Comparison of ENCODE assay signal across 18 cellular contexts in the genomic region with DNA sequence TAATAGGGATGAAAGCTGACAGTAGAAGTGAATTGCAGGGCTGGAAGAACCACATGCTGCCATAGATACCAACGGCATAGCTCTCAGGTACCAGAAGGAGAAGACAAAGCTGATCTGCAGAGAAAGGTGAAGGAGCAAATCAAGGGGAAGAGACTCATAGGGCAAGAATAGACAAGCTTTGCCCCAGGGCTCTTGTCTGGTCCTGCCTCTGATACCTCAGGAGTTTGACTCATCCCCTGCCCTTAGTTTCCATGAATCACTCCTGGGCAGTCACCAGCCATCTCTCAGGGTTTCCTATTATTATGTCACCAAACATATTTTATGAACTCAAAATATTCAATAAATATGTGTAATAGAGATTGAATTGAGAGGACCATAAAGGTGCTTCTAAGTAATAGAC.
A peak's percentile ranks its signal among the peaks of the same experiment; 100 is the strongest.
DNase-seq lines count a peak whose midpoint lies in the region; ATAC-seq and TF ChIP-seq lines count a peak whose summit lies in the region.
"Had no signal": no experiment of that assay in that cellular context is flagged by ENCODE, and none has a peak within 500 bp of the region (broad histone marks: within the 10 kb centered on the region; RNA-seq: fewer than 3 reads in every experiment).

No MANE protein-coding gene starts in this region.

- H3K4me2 ChIP-seq in mammary epithelial cell (ENCODE audit: insufficient read depth, low read depth, low read length) (peak overlapping the region; percentile 9), osteoblast (ENCODE audit: insufficient read depth, low read length) (no peak overlapping the region)
- H3K4me2 ChIP-seq: A549; BLaER1 treated with 17β-estradiol and CSF1 and Interleukin-3, amounts not matched to agents 10 nM and 100 nM; SK-N-SH had no signal

- H3K27me3 ChIP-seq in mammary epithelial cell (ENCODE audit: insufficient read depth, low read length): no peaks in the 10 kb centered on the region
- no peaks in the 10 kb centered on the region for H3K27me3 ChIP-seq in osteoblast (ENCODE audit: insufficient read depth, low read length)
- H3K27me3 ChIP-seq: BLaER1 treated with 17β-estradiol and CSF1 and Interleukin-3, amounts not matched to agents 10 nM and 100 nM had no signal

- H3K27ac Mint-ChIP-seq in glutamatergic neuron (ENCODE audit: unreplicated experiment): no peak overlapping the region
- H3K27ac Mint-ChIP-seq: CD8-positive, alpha-beta memory T cell; IgD-negative memory B cell had no signal

- H3K9me3 Mint-ChIP-seq in glutamatergic neuron (ENCODE audit: unreplicated experiment): no peaks in the 10 kb centered on the region

- peak overlapping the region; percentile 27 for H3K27ac ChIP-seq in mammary epithelial cell (ENCODE audit: insufficient read depth, low read depth, low read length)
- H3K27ac ChIP-seq in osteoblast (ENCODE audit: low read depth, low read length): no peak overlapping the region
- H3K27ac ChIP-seq: A549; BLaER1 treated with 17β-estradiol and CSF1 and Interleukin-3, amounts not matched to agents 10 nM and 100 nM had no signal

- ATAC-seq in GM18861 (IDR thresholded peaks at IDR 0.05; ENCODE audit: unreplicated experiment): no peak
- ATAC-seq: A549 had no signal

- in situ Hi-C loops in mammary epithelial cell (cut with MboI; ENCODE audit: low sequenced_read_pairs in 2 of 2): no loop called here

- H4K20me1 ChIP-seq in mammary epithelial cell (ENCODE audit: insufficient read depth, low read length): no peaks in the 10 kb centered on the region
- no peaks in the 10 kb centered on the region for H4K20me1 ChIP-seq in osteoblast (ENCODE audit: insufficient read depth, low read length)
- H4K20me1 ChIP-seq: BLaER1 treated with 17β-estradiol and CSF1 and Interleukin-3, amounts not matched to agents 10 nM and 100 nM had no signal

- peaks cover 2% of the 10 kb centered on the region for H3K27me3 Mint-ChIP-seq in glutamatergic neuron (ENCODE audit: unreplicated experiment)
- H3K27me3 Mint-ChIP-seq: IgD-negative memory B cell had no signal

- 0% methylated on average over 1 of the region's 1 CpG for WGBS in mammary epithelial cell (ENCODE audit: low coverage, missing lambda C conversion rate)

- H3K36me3 ChIP-seq in mammary epithelial cell (ENCODE audit: insufficient read depth, low read length) (no peaks in the 10 kb centered on the region), osteoblast (ENCODE audit: insufficient read depth, low read length) (no peaks in the 10 kb centered on the region)
- H3K36me3 ChIP-seq: BLaER1 treated with 17β-estradiol and CSF1 and Interleukin-3, amounts not matched to agents 10 nM and 100 nM had no signal

- BruUV-seq in mammary epithelial cell (replicated peaks; lab: Mats Ljungman, UMichigan): no TSS peak

- H3K4me3 ChIP-seq in mammary epithelial cell (replicated peaks in 1 of 3; ENCODE audit: insufficient read depth in 1 of 3, low read depth in 2 of 3, low read length in 3 of 3) (no peak overlapping the region), osteoblast (ENCODE audit: insufficient read depth, low read length) (no peak overlapping the region)
- H3K4me3 ChIP-seq: A549; BLaER1 treated with 17β-estradiol and CSF1 and Interleukin-3, amounts not matched to agents 10 nM and 100 nM had no signal

- no peak for TF ChIP-seq CTCF in mammary epithelial cell (conservative IDR thresholded peaks at IDR 0.05 in 1 of 2, IDR thresholded peaks at IDR 0.05 in 1 of 2; ENCODE audit: extremely low read depth in 1 of 2, insufficient read depth in 1 of 2, low read depth in 1 of 2, low read length in 2 of 2)
- no peak for TF ChIP-seq CTCF in osteoblast (IDR thresholded peaks at IDR 0.05; ENCODE audit: extremely low read depth, low read depth, low read length)
- TF ChIP-seq CTCF in glutamatergic neuron (IDR thresholded peaks at IDR 0.05; ENCODE audit: partially characterized antibody, unreplicated experiment): no peak

- H3K4me1 ChIP-seq in mammary epithelial cell (ENCODE audit: insufficient read depth, low read length) (peaks cover 12% of the 10 kb centered on the region), osteoblast (ENCODE audit: insufficient read depth, low read length) (no peaks in the 10 kb centered on the region)
- H3K4me1 ChIP-seq: A549; BLaER1 treated with 17β-estradiol and CSF1 and Interleukin-3, amounts not matched to agents 10 nM and 100 nM had no signal

- CTCF ChIA-PET in mammary epithelial cell (lab: Charles Lee; ENCODE audit: low non-redundant PET): interaction anchor here (0.6 kb wide), 1 partner anchor 109 kb away, joined by 3 read pairs; no protein-coding TSS in a partner anchor

- no peaks in the 10 kb centered on the region for H3K4me1 Mint-ChIP-seq in glutamatergic neuron (ENCODE audit: low read depth, unreplicated experiment)
- H3K4me1 Mint-ChIP-seq: CD8-positive, alpha-beta memory T cell; IgD-negative memory B cell had no signal

- H3K9ac ChIP-seq in mammary epithelial cell (ENCODE audit: insufficient read depth, low read length): no peak overlapping the region
- H3K9ac ChIP-seq: BLaER1 treated with 17β-estradiol and CSF1 and Interleukin-3, amounts not matched to agents 10 nM and 100 nM; SK-N-SH had no signal

- no peaks in the 10 kb centered on the region for H3K36me3 Mint-ChIP-seq in glutamatergic neuron (ENCODE audit: unreplicated experiment)
- H3K36me3 Mint-ChIP-seq: CD8-positive, alpha-beta memory T cell; IgD-negative memory B cell had no signal

- H3K79me2 ChIP-seq in mammary epithelial cell (ENCODE audit: insufficient read depth, low read length): no peaks in the 10 kb centered on the region
- H3K79me2 ChIP-seq in osteoblast (ENCODE audit: insufficient read depth, low read length): no peaks in the 10 kb centered on the region

- no peak overlapping the region for H3K4me3 Mint-ChIP-seq in glutamatergic neuron (ENCODE audit: unreplicated experiment)
- H3K4me3 Mint-ChIP-seq: CD8-positive, alpha-beta memory T cell; IgD-negative memory B cell had no signal

- intact Hi-C loops in mammary epithelial cell (cut with micrococcal nuclease): no loop called here

- dilution Hi-C loops in mammary epithelial cell (cut with HindIII; ENCODE audit: low sequenced_read_pairs): no loop called here

- no peak overlapping the region for H2AFZ ChIP-seq in mammary epithelial cell (ENCODE audit: low read depth, low read length)
- H2AFZ ChIP-seq in osteoblast (ENCODE audit: low read length): no peak overlapping the region

- no peaks in the 10 kb centered on the region for H3K9me3 ChIP-seq in mammary epithelial cell (replicated peaks; ENCODE audit: insufficient read depth, low read length)
- no peaks in the 10 kb centered on the region for H3K9me3 ChIP-seq in osteoblast (ENCODE audit: low read depth, low read length)
- H3K9me3 ChIP-seq: A549, SK-N-SH had no signal

- DNase-seq in Daoy (ENCODE audit: low read depth) (peak; percentile 4), M059J (ENCODE audit: low read depth) (peak; percentile 77), mammary epithelial cell (peak; percentile 96), osteoblast (ENCODE audit: insufficient read length, low spot score, missing footprints) (peak; percentile 3), NOMO-1 treated with dmso at 0.1 percent for 144 hours (lab: John Stamatoyannopoulos, UW; ENCODE audit: unreplicated experiment) (no peak), glutamatergic neuron (no peak)
- DNase-seq: CD8-positive, alpha-beta memory T cell; DND-41; Kasumi-1; NCI-H1417; NCI-H1930; NCI-H2171 treated with DMSO at 0.1 percent for 48 hours; Right ventricle myocardium superior; SK-N-SH had no signal

Comparison
In these comparisons a context has a peak if more than half of its experiments do, and no peak if none do; other contexts are left out.
1. DNase-seq: peak in Daoy (single experiment), M059J (single experiment), mammary epithelial cell (single experiment) and osteoblast (single experiment); none in NOMO-1 treated with dmso at 0.1 percent for 144 hours (single experiment) and glutamatergic neuron (single experiment).